ENCODE assay signal across 11 cellular contexts in genomic region chr9:129768486-129768885, GRCh38.
"Had no signal": no experiment of that assay in that cellular context is flagged by ENCODE, and none has a peak within 500 bp of the region (broad histone marks: within the 10 kb centered on the region; RNA-seq: fewer than 3 reads in every experiment).

No MANE protein-coding gene starts in this region.

- H3K4me1 ChIP-seq: HAP-1 had no signal

- H2AFZ ChIP-seq: GM23248, GM23338 had no signal

- H3K27ac Mint-ChIP-seq: GM23338, HFFc6 had no signal

- FAIRE-seq: H1, H54 had no signal

- H3K9ac ChIP-seq: GM23248 had no signal

- H3K9me3 Mint-ChIP-seq: GM23338, H9, HFFc6 had no signal

- H3K9me3 ChIP-seq: HAP-1 had no signal

- H3K4me3 ChIP-seq: GM23248, GM23338, HAP-1 had no signal

- H3K36me3 ChIP-seq: HAP-1 had no signal

- ATAC-seq: GM23338, HCT116 had no signal

- H3K4me3 Mint-ChIP-seq: GM23338, H9, HFFc6 had no signal

- H3K4me1 Mint-ChIP-seq: GM23338 had no signal

- H3K27ac ChIP-seq: GM23248 had no signal

- H3K4me2 ChIP-seq: GM23338 had no signal

- DNase-seq: GM23248, GOT3, H7, H9, HCEC 1CT, HFFc6 had no signal
